ENCODE assay signal across 12 cellular contexts in the genomic region with DNA sequence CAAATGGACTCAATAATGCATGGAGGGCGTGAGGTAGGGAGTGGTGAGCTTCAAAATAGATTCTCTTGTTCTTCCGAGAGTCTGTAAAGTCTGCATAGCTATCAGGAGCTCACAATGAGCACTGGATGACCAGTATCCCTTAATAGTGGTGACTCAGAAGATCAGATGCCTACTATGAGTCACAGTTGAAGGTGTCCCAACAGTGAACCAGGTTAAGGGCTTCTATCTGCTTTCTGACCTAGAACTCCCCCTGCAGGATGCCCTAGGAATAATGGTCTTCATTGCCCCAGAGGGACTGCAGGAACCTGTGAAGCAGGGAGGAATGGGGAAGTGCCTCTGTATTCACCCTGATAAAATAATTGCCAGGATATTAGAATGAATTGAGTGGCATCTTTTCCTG. TPM values are rescaled to one million over a fixed set of nuclear protein-coding genes. Genes with fewer than 3 reads are reported as not detected.
DNase-seq lines count a peak whose midpoint lies in the region; ATAC-seq and TF ChIP-seq lines count a peak whose summit lies in the region.
"Had no signal": no experiment of that assay in that cellular context is flagged by ENCODE, and none has a peak within 500 bp of the region (broad histone marks: within the 10 kb centered on the region; RNA-seq: fewer than 3 reads in every experiment).

No MANE protein-coding gene starts in this region.

- H3K27me3 Mint-ChIP-seq in Caco-2 (ENCODE audit: insufficient read depth, unreplicated experiment) (no peaks in the 10 kb centered on the region), H9 (ENCODE audit: low read depth) (no peaks in the 10 kb centered on the region)
- H3K27me3 Mint-ChIP-seq in CD8-positive, alpha-beta memory T cell: peaks cover 11 to 15% of the 10 kb centered on the region in 2 donors

- H3K4me1 Mint-ChIP-seq in Caco-2 (ENCODE audit: low read depth, unreplicated experiment): no peaks in the 10 kb centered on the region
- H3K4me1 Mint-ChIP-seq in H9: no peaks in the 10 kb centered on the region
- H3K4me1 Mint-ChIP-seq in CD8-positive, alpha-beta memory T cell: no peaks in the 10 kb centered on the region

- H3K23ac ChIP-seq in H9 (ENCODE audit: insufficient read length, low read depth, low read length): no peak overlapping the region

- H3K27ac Mint-ChIP-seq in Caco-2 (ENCODE audit: unreplicated experiment) (no peak overlapping the region), H9 (no peak overlapping the region)
- H3K27ac Mint-ChIP-seq in CD8-positive, alpha-beta memory T cell: no peak overlapping the region
- H3K27ac Mint-ChIP-seq: activated T-helper 1 cell treated with anti-CD3 and anti-CD28 coated beads, Interleukin-12 subunit alpha, Interleukin-12 subunit beta, Interleukin-2, Interleukin-4 antibody, amounts not matched to agents 30 ng/mL and 10 ng/mL and 1 ng/mL, durations not matched to agents 14 hours and 24 hours and 36 hours had no signal

- no peak overlapping the region for H2BK120ac ChIP-seq in H9 (ENCODE audit: low read depth, low read length, poor library complexity, severe bottlenecking)

- no peak overlapping the region for H3T11ph ChIP-seq in H9 (ENCODE audit: low read length)

- TF ChIP-seq CTCF in Caco-2 (IDR thresholded peaks at IDR 0.05; ENCODE audit: insufficient read depth in 1 of 2, low read depth in 1 of 2, low read length in 1 of 2, severe bottlenecking in 1 of 2, unreplicated experiment in 1 of 2): peak; percentile 21 to 28
- TF ChIP-seq CTCF in H9 (conservative IDR thresholded peaks at IDR 0.05): peak; percentile 56; the same call in 2 of the 3 replicates

- no peaks in the 10 kb centered on the region for H3K27me3 ChIP-seq in Caco-2 (replicated peaks; ENCODE audit: control insufficient read depth, insufficient read depth, low read length)
- H3K27me3 ChIP-seq in H9 (ENCODE audit: insufficient read depth, low read length): no peaks in the 10 kb centered on the region
- H3K27me3 ChIP-seq in CD8-positive, alpha-beta memory T cell (ENCODE audit: insufficient read depth, low read length, poor library complexity, severe bottlenecking): no peaks in the 10 kb centered on the region
- H3K27me3 ChIP-seq: SJSA1 had no signal

- H3K9me3 ChIP-seq in Caco-2 (no peaks in the 10 kb centered on the region), H9 (ENCODE audit: control insufficient read depth, low read depth, low read length) (no peaks in the 10 kb centered on the region)
- H3K9me3 ChIP-seq in CD8-positive, alpha-beta memory T cell (ENCODE audit: low read length): no peaks in the 10 kb centered on the region
- H3K9me3 ChIP-seq: SJSA1 had no signal

- no peak overlapping the region for H2AK5ac ChIP-seq in H9 (ENCODE audit: insufficient read length, low read length)

- H3K4me1 ChIP-seq in Caco-2: no peaks in the 10 kb centered on the region
- no peaks in the 10 kb centered on the region for H3K4me1 ChIP-seq in H9 (ENCODE audit: insufficient read depth, low read length)
- no peaks in the 10 kb centered on the region for H3K4me1 ChIP-seq in CD8-positive, alpha-beta memory T cell (ENCODE audit: insufficient read depth, low read length)
- H3K4me1 ChIP-seq: SJSA1 had no signal

- no peak overlapping the region for H3K18ac ChIP-seq in H9 (ENCODE audit: insufficient read length, low read depth, low read length)

- no peak overlapping the region for H3K4me3 ChIP-seq in Caco-2 (ENCODE audit: low read depth, low read length)
- H3K4me3 ChIP-seq in CD8-positive, alpha-beta memory T cell (ENCODE audit: low read length): no peak overlapping the region
- H3K4me3 ChIP-seq: SJSA1 had no signal

- H3K36me3 ChIP-seq in Caco-2 (ENCODE audit: control insufficient read depth, insufficient read depth, low read length): no peaks in the 10 kb centered on the region
- no peaks in the 10 kb centered on the region for H3K36me3 ChIP-seq in CD8-positive, alpha-beta memory T cell (ENCODE audit: insufficient read depth, low read length)
- H3K36me3 ChIP-seq: SJSA1 had no signal

- no peaks in the 10 kb centered on the region for H3K23me2 ChIP-seq in H9 (ENCODE audit: insufficient read length, low read depth, low read length, poor library complexity, severe bottlenecking)

- H2AFZ ChIP-seq in H9 (ENCODE audit: low read length): no peak overlapping the region

- no peaks in the 10 kb centered on the region for H3K79me1 ChIP-seq in H9 (ENCODE audit: insufficient read depth, low read depth, low read length, poor library complexity, severe bottlenecking)

- no CpG with 5 or more reads among the region's 2 CpGs for WGBS in H9 (ENCODE audit: extremely low coverage, insufficient read length, low lambda C conversion rate)

- intact Hi-C loops in Caco-2 (cut with micrococcal nuclease; ENCODE audit: unreplicated experiment): loop anchor here (1.0 to 5.0 kb wide), 2 partner anchors 237 to 246 kb away; partner anchors contain the start of genes AKAP4 and CCNB3

- no peak overlapping the region for H2BK20ac ChIP-seq in H9 (ENCODE audit: low read depth, low read length, poor library complexity, severe bottlenecking)

- H3K27ac ChIP-seq in H9 (ENCODE audit: insufficient read length, low read depth, low read length): no peak overlapping the region
- H3K27ac ChIP-seq in CD8-positive, alpha-beta memory T cell (ENCODE audit: low read depth, low read length): no peak overlapping the region
- H3K27ac ChIP-seq: SJSA1 had no signal

- H3K4me3 Mint-ChIP-seq in Caco-2 (ENCODE audit: unreplicated experiment) (no peak overlapping the region), H9 (no peak overlapping the region)
- H3K4me3 Mint-ChIP-seq in CD8-positive, alpha-beta memory T cell: no peak overlapping the region
- H3K4me3 Mint-ChIP-seq: activated T-helper 1 cell treated with anti-CD3 and anti-CD28 coated beads, Interleukin-12 subunit alpha, Interleukin-12 subunit beta, Interleukin-2, Interleukin-4 antibody, amounts not matched to agents 30 ng/mL and 10 ng/mL and 1 ng/mL, durations not matched to agents 14 hours and 24 hours and 36 hours had no signal

- no peak overlapping the region for H4K5ac ChIP-seq in H9 (ENCODE audit: insufficient read length, low read depth, low read length)

- POLR2A ChIA-PET in Caco-2 (lab: Charles Lee): no interaction called here
- POLR2A ChIA-PET in CD8-positive, alpha-beta memory T cell (lab: Charles Lee): no interaction called here

- no peak overlapping the region for H3K56ac ChIP-seq in H9 (ENCODE audit: insufficient read length, low read depth, low read length)

- H4K8ac ChIP-seq in H9 (replicated peaks; ENCODE audit: insufficient read length, low read depth, low read length): no peak overlapping the region

- no peak overlapping the region for H4K91ac ChIP-seq in H9 (ENCODE audit: insufficient read length, low read depth, low read length)

- H2BK15ac ChIP-seq in H9 (ENCODE audit: low read depth, low read length): no peak overlapping the region

- CTCF ChIA-PET in Caco-2 (lab: Charles Lee): no interaction called here
- CTCF ChIA-PET in CD8-positive, alpha-beta memory T cell (lab: Charles Lee): no interaction called here

- H3K9ac ChIP-seq in H9 (ENCODE audit: extremely low read depth, insufficient read length, low read length): no peak overlapping the region

- ATAC-seq in HG02870 (IDR thresholded peaks at IDR 0.05; ENCODE audit: unreplicated experiment): no peak
- ATAC-seq: left ventricle myocardium superior, sciatic nerve had no signal

- H2BK5ac ChIP-seq in H9 (ENCODE audit: insufficient read length, low read length): no peak overlapping the region

- H3K79me2 ChIP-seq in H9 (ENCODE audit: insufficient read depth, low read length): no peaks in the 10 kb centered on the region

- BruUV-seq in Caco-2 (replicated peaks; lab: Mats Ljungman, UMichigan): no TSS peak

- H4K20me1 ChIP-seq in H9 (ENCODE audit: control insufficient read depth, insufficient read depth, insufficient read length): no peaks in the 10 kb centered on the region

- peak; percentile 37 to 50 for DNase-seq in Caco-2
- no peak for DNase-seq in H9
- peak; percentile 7 for DNase-seq in RPMI8226
- DNase-seq in iPS-NIHi7 (ENCODE audit: extremely low spot score): peak; percentile 64
- no peak for DNase-seq in KG1 (lab: John Stamatoyannopoulos, UW)
- DNase-seq in CD8-positive, alpha-beta memory T cell: no peak
- no peak for DNase-seq in AG08396 (ENCODE audit: low spot score)
- DNase-seq: left ventricle myocardium superior had no signal

- no peak overlapping the region for H3K4me2 ChIP-seq in H9 (ENCODE audit: insufficient read depth, insufficient read length, low read length)

- no peaks in the 10 kb centered on the region for H3K9me3 Mint-ChIP-seq in Caco-2 (ENCODE audit: unreplicated experiment)
- H3K9me3 Mint-ChIP-seq in H9: peaks cover 62 to 72% of the 10 kb centered on the region in 2 experiments
- no peaks in the 10 kb centered on the region for H3K9me3 Mint-ChIP-seq in CD8-positive, alpha-beta memory T cell
- H3K9me3 Mint-ChIP-seq: activated T-helper 1 cell treated with anti-CD3 and anti-CD28 coated beads, Interleukin-12 subunit alpha, Interleukin-12 subunit beta, Interleukin-2, Interleukin-4 antibody, amounts not matched to agents 30 ng/mL and 10 ng/mL and 1 ng/mL, durations not matched to agents 14 hours and 24 hours and 36 hours had no signal

- H3K36me3 Mint-ChIP-seq in Caco-2 (ENCODE audit: insufficient read depth, unreplicated experiment): no peaks in the 10 kb centered on the region
- H3K36me3 Mint-ChIP-seq in H9 (ENCODE audit: insufficient read depth in 1 of 3, low read depth in 3 of 3): peaks cover 0 to 4% (median 3%) of the 10 kb centered on the region in 3 experiments; a peak in 4 of 7 replicates
- H3K36me3 Mint-ChIP-seq in CD8-positive, alpha-beta memory T cell: no peaks in the 10 kb centered on the region

- H2BK12ac ChIP-seq in H9 (ENCODE audit: insufficient read length, low read depth, low read length): no peak overlapping the region

- no peak overlapping the region for H3K4ac ChIP-seq in H9 (ENCODE audit: low read depth, low read length)

- no peak overlapping the region for H3K14ac ChIP-seq in H9 (ENCODE audit: insufficient read depth, low read length)

RNA-seq across cellular contexts. Expression of gene DGKK, which starts 22.1 kb away (rescaled TPM):
- 2.5 and 3.7 TPM in 2 replicates for total RNA-seq in Caco-2 (2022)
- 1.4 and 1.6 TPM in 2 replicates for total RNA-seq in H9 (2021)
- total RNA-seq in CD8-positive, alpha-beta memory T cell: not detected
- polyA plus RNA-seq in CD8-positive, alpha-beta memory T cell: not detected
- total RNA-seq: activated T-helper 1 cell treated with anti-CD3 and anti-CD28 coated beads, Interleukin-12 subunit alpha, Interleukin-12 subunit beta, Interleukin-2, Interleukin-4 antibody, amounts not matched to agents 30 ng/mL and 10 ng/mL and 1 ng/mL, durations not matched to agents 14 hours and 24 hours and 36 hours; left ventricle myocardium superior; sciatic nerve; SJSA1 had no signal

Comparison
In these comparisons a context has a peak if more than half of its experiments do, and no peak if none do; other contexts are left out.
1. DNase-seq: peak in Caco-2 (2 of 2), RPMI8226 (single experiment) and iPS-NIHi7 (single experiment); none in H9 (single experiment), KG1 (single experiment), CD8-positive, alpha-beta memory T cell (0 of 5) and AG08396 (single experiment).